Comparison of ENCODE assay signal across 8 cellular contexts in the genomic region with DNA sequence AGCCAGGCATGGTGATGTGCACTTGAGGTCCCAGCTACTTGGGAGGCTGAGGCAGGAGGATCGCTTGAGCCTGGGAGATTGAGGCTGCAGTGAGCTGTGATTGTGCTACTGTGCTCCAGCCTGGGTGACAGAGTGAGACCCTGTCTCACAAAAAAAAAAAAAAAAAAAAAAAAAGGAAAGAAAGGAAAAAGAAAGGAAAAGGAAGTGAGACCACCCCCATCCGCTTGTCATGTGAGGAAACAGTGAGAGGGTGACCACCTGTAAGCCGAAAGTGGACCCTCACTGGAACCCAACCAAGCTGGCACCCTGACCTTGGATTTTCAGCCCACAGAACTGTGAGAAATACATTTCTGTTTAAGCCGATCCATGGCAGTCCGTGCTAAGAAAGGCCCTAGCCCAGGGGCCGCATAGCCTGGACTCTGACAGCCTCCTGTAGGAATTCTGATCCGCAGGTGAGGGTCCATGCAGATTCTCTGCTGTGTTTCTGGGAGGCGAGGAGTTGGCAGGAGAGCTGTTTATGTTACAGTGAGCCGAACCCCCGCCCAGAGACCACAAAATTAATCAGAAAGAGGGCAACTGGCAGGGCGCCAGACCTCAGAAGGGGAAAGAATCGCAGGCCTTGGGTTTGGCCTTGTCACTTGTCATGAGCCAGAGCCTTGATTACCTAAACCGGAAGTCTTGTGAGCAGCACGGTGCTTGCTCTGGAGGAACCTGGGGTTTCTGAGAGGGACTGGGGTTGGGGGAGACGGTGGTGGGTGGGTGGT. TPM values are rescaled to one million over a fixed set of nuclear protein-coding genes. Genes with fewer than 3 reads are reported as not detected.
A peak's percentile ranks its signal among the peaks of the same experiment; 100 is the strongest.
DNase-seq lines count a peak whose midpoint lies in the region; ATAC-seq and TF ChIP-seq lines count a peak whose summit lies in the region.

No MANE protein-coding gene starts in this region.

- no peaks in the 10 kb centered on the region for H3K9me3 ChIP-seq in right lobe of liver

- peak overlapping the region; percentile 86 to 93 for H3K27ac ChIP-seq in coronary artery
- H3K27ac ChIP-seq in right lobe of liver = peak overlapping the region; percentile 72 to 89 (median 80)

- H3K4me3 ChIP-seq in GM06990 (replicated peaks; ENCODE audit: low read depth, low read length) (peak overlapping the region; percentile 88), coronary artery (peak overlapping the region; percentile 97), right lobe of liver (peak overlapping the region; percentile 86 to 95 (median 93))

- H3K27me3 ChIP-seq in GM06990 (replicated peaks; ENCODE audit: control insufficient read depth, insufficient read depth, low read length) (no peaks in the 10 kb centered on the region), right lobe of liver (no peaks in the 10 kb centered on the region)

- intact Hi-C loops in right lobe of liver (cut with DNase I) = no loop called here

- H3K4me1 ChIP-seq in right lobe of liver = peaks cover 0 to 6% (median 2%) of the 10 kb centered on the region in 4 donors

- H3K36me3 ChIP-seq in GM06990 (ENCODE audit: control insufficient read depth, insufficient read depth, low read length) = peaks cover 6% of the 10 kb centered on the region
- peaks cover 0 to 15% (median 0%) of the 10 kb centered on the region in 4 donors for H3K36me3 ChIP-seq in right lobe of liver

- DNase-seq in GM06990 (ENCODE audit: extremely low read depth, insufficient read length) = no peak
- DNase-seq in NCI-H2227 treated with DMSO at 0.1 percent for 48 hours (lab: John Stamatoyannopoulos, UW) = peak; percentile 35
- DNase-seq in activated CD4-positive, alpha-beta T cell treated with anti-CD3 and anti-CD28 coated beads for 4 hours = peak; percentile 92 to 96
- no peak for DNase-seq in coronary artery (ENCODE audit: low spot score)
- DNase-seq in right lobe of liver = peak; percentile 76
- peak; percentile 82 to 93 (median 84) for DNase-seq in stimulated activated CD4-positive, alpha-beta T cell treated with anti-CD3 and anti-CD28 coated beads, TNF-alpha, amount 100 ng/mL, for 24 hours (ENCODE audit: low read depth in 3 of 3)
- no peak for DNase-seq in 8988T

- TF ChIP-seq POLR2A in right lobe of liver (IDR thresholded peaks at IDR 0.05) = no peak

- WGBS in right lobe of liver (ENCODE audit: insufficient coverage, low coverage, low lambda C conversion rate, missing lambda C conversion rate) = 27% methylated on average over 12 of the region's 15 CpGs

- TF ChIP-seq CTCF in GM06990 (IDR thresholded peaks at IDR 0.05; ENCODE audit: insufficient read depth, low read length, poor library complexity, severe bottlenecking) (no peak), coronary artery (IDR thresholded peaks at IDR 0.05) (no peak), right lobe of liver (IDR thresholded peaks at IDR 0.05) (no peak)

- ATAC-seq in HG02885 (IDR thresholded peaks at IDR 0.05; ENCODE audit: poor library complexity, unreplicated experiment) (peak; percentile 50), right lobe of liver (peak; percentile 53 to 70 (median 62))

RNA-seq across cellular contexts. Expression of a gene that starts 0.9 kb away (rescaled TPM):
- total RNA-seq in right lobe of liver = 10 to 100 TPM in 5 of 6 experiments, 1 to 10 TPM in 1; 9.7 to 23.5 (median 15.7) TPM

RNA-seq across cellular contexts. Expression of a gene that starts 1.0 kb away (rescaled TPM):
- total RNA-seq in right lobe of liver = 1 to 10 TPM; 5.8 to 9.8 (median 6.5) TPM

RNA-seq across cellular contexts. Expression of a gene that starts 41.5 kb away (rescaled TPM):
- 10 to 100 TPM; 59.1 to 87.7 (median 73.0) TPM for total RNA-seq in right lobe of liver

RNA-seq across cellular contexts. Expression of a gene that starts 49.4 kb away (rescaled TPM):
- under 1 TPM in 3 of 6 experiments, not detected in 3; 0.20 to 0.29 (median 0.22) TPM for total RNA-seq in right lobe of liver

Comparison
In these comparisons a context has a peak if more than half of its experiments do, and no peak if none do; other contexts are left out.
1. DNase-seq: peak in NCI-H2227 treated with DMSO at 0.1 percent for 48 hours (single experiment), activated CD4-positive, alpha-beta T cell treated with anti-CD3 and anti-CD28 coated beads for 4 hours (2 of 2), right lobe of liver (3 of 3) and stimulated activated CD4-positive, alpha-beta T cell treated with anti-CD3 and anti-CD28 coated beads, TNF-alpha, amount 100 ng/mL, for 24 hours (3 of 3); none in GM06990 (single experiment), coronary artery (single experiment) and 8988T (single experiment).
2. Peak in every context shown above with its lines, with median percentiles within 50 percentile points of each other: H3K4me3 ChIP-seq.